ENCODE assay signal across 24 cellular contexts in genomic region chr2:69512446-69512845, GRCh38.
"Had no signal": no experiment of that assay in that cellular context is flagged by ENCODE, and none has a peak within 500 bp of the region (broad histone marks: within the 10 kb centered on the region; RNA-seq: fewer than 3 reads in every experiment).

No MANE protein-coding gene starts in this region.

- H3K9me3 ChIP-seq: gastrocnemius medialis, left lung, pancreas had no signal

- H3K27me3 ChIP-seq: dorsolateral prefrontal cortex, gastrocnemius medialis, heart right ventricle, left lung, pancreas, spleen had no signal

- H3K27me3 Mint-ChIP-seq: progenitor cell of endocrine pancreas; stimulated activated naive B cell treated with anti-CD40 and anti-IgM and Interleukin-4, amounts not matched to agents 10 μg/mL and 1 μg/mL and 100 μg/mL, for 72 hours; type B pancreatic cell had no signal

- DNase-seq: cortex of kidney; dorsolateral prefrontal cortex; effector CD8-positive, alpha-beta T cell; gastrocnemius medialis; heart right ventricle; hypothalamus; islet precursor cell; left lung; mesenchymal stem cell; midbrain; occipital lobe; pancreas; spleen; stimulated activated CD4-positive, alpha-beta T cell treated with anti-CD3 and anti-CD28 coated beads, Interleukin-15, amount 100 ng/mL, for 24 hours; stimulated activated CD4-positive, alpha-beta T cell treated with anti-CD3 and anti-CD28 coated beads, Interleukin-1b, Interleukin-23, amount 100 ng/mL, for 48 hours; stimulated activated CD4-positive, alpha-beta T cell treated with anti-CD3 and anti-CD28 coated beads, Interleukin-4, amount 100 ng/mL, for 24 hours; stimulated activated naive B cell treated with anti-CD40 and anti-IgM and Interleukin-4, amounts not matched to agents 10 μg/mL and 1 μg/mL and 100 μg/mL, for 72 hours had no signal

- H3K27ac ChIP-seq: gastrocnemius medialis, left lung, pancreas, spleen had no signal

- H3K4me1 ChIP-seq: pancreas had no signal

- FAIRE-seq: pancreas, urothelium cell line had no signal

- H3K4me3 ChIP-seq: dorsolateral prefrontal cortex, gastrocnemius medialis, heart right ventricle, left lung, lung, pancreas, spleen had no signal

- ATAC-seq: esophagus mucosa; gastrocnemius medialis; left lung; pancreas; sciatic nerve; stimulated activated naive B cell treated with anti-CD40 and anti-IgM and Interleukin-4, amounts not matched to agents 10 μg/mL and 1 μg/mL and 100 μg/mL, for 72 hours had no signal

- H3K9me3 Mint-ChIP-seq: nephron had no signal

- H3K4me3 Mint-ChIP-seq: nephron; stimulated activated naive B cell treated with anti-CD40 and anti-IgM and Interleukin-4, amounts not matched to agents 10 μg/mL and 1 μg/mL and 100 μg/mL, for 72 hours; type B pancreatic cell had no signal

- H3K27ac Mint-ChIP-seq: nephron, progenitor cell of endocrine pancreas, type B pancreatic cell had no signal
